ENCODE assay signal across 24 cellular contexts in genomic region chr4:93865650-93866049, GRCh38. TPM values are rescaled to one million over a fixed set of nuclear protein-coding genes. Genes with fewer than 3 reads are reported as not detected.
DNase-seq lines count a peak whose midpoint lies in the region; TF ChIP-seq lines count a peak whose summit lies in the region.
"Had no signal": no experiment of that assay in that cellular context is flagged by ENCODE, and none has a peak within 500 bp of the region (broad histone marks: within the 10 kb centered on the region; RNA-seq: fewer than 3 reads in every experiment).

No MANE protein-coding gene starts in this region.

- H3K4me3 ChIP-seq in astrocyte of the cerebellum (ENCODE audit: low read depth, low read length) (no peak overlapping the region), retinal pigment epithelial cell (ENCODE audit: low read length) (no peak overlapping the region)
- H3K4me3 ChIP-seq: hepatocyte, Peyer's patch, stomach, upper lobe of left lung had no signal

- H3K4me3 Mint-ChIP-seq in H9: no peak overlapping the region
- H3K4me3 Mint-ChIP-seq: activated CD4-positive, alpha-beta memory T cell treated with anti-CD3 and anti-CD28 coated beads, Interleukin-2, amount 10 ng/mL, durations not matched to agents 7 days and 5 days; T-helper 2 cell treated with Interferon-gamma antibody and Interleukin-4, amounts not matched to agents 5 μg/mL and 100 μg/mL, for 36 hours; WTC11 had no signal

- H2BK20ac ChIP-seq in H9 (ENCODE audit: low read depth, low read length, poor library complexity, severe bottlenecking): no peak overlapping the region

- no peak overlapping the region for H2BK12ac ChIP-seq in H9 (ENCODE audit: insufficient read length, low read depth, low read length)

- H4K20me1 ChIP-seq in H9 (ENCODE audit: control insufficient read depth, insufficient read depth, insufficient read length): no peaks in the 10 kb centered on the region

- no peak overlapping the region for H4K8ac ChIP-seq in H9 (replicated peaks; ENCODE audit: insufficient read length, low read depth, low read length)

- no peak overlapping the region for H4K91ac ChIP-seq in H9 (ENCODE audit: insufficient read length, low read depth, low read length)

- no peak overlapping the region for H3K27ac ChIP-seq in H9 (ENCODE audit: insufficient read length, low read depth, low read length)
- H3K27ac ChIP-seq: hepatocyte, Peyer's patch, stomach, upper lobe of left lung had no signal

- H4K5ac ChIP-seq in H9 (ENCODE audit: insufficient read length, low read depth, low read length): no peak overlapping the region

- no peaks in the 10 kb centered on the region for H3K4me1 ChIP-seq in H9 (ENCODE audit: insufficient read depth, low read length)
- H3K4me1 ChIP-seq: Peyer's patch, stomach, upper lobe of left lung had no signal

- H3K18ac ChIP-seq in H9 (ENCODE audit: insufficient read length, low read depth, low read length): no peak overlapping the region

- intact Hi-C loops in cardiac septum (cut with DNase I): no loop called here

- no peaks in the 10 kb centered on the region for H3K23me2 ChIP-seq in H9 (ENCODE audit: insufficient read length, low read depth, low read length, poor library complexity, severe bottlenecking)

- H2BK5ac ChIP-seq in H9 (ENCODE audit: insufficient read length, low read length): no peak overlapping the region

- DNase-seq in H9: no peak
- no peak for DNase-seq in astrocyte of the cerebellum (ENCODE audit: low read depth)
- no peak for DNase-seq in retinal pigment epithelial cell (ENCODE audit: low read depth)
- no peak for DNase-seq in NCI-H146 treated with DMSO at 0.1 percent for 48 hours (lab: John Stamatoyannopoulos, UW; ENCODE audit: unreplicated experiment)
- DNase-seq in NCI-H82 (lab: John Stamatoyannopoulos, UW): no peak
- no peak for DNase-seq in cardiac septum (ENCODE audit: low spot score)
- DNase-seq: activated CD4-positive, alpha-beta memory T cell treated with anti-CD3 and anti-CD28 coated beads, Interleukin-2, amount 10 ng/mL, durations not matched to agents 7 days and 5 days; activated gamma-delta T cell treated with Interleukin-2 at 50 U/mL for 16 hours; activated T-cell treated with anti-CD3 and anti-CD28 coated beads for 4 hours; cortex of kidney; NCI-H146; NCI-H2171 treated with DMSO at 0.1 percent for 48 hours; NCI-H748 treated with DMSO at 0.1 percent for 48 hours; nucleus accumbens; Peyer's patch; stimulated activated CD4-positive, alpha-beta T cell treated with anti-CD3 and anti-CD28 coated beads, Interleukin-4, amount 100 ng/mL, for 4 hours; stomach; upper lobe of left lung had no signal

- H3K27me3 Mint-ChIP-seq in H9 (ENCODE audit: low read depth): peaks cover 5% of the 10 kb centered on the region; the same call in 1 of the 2 replicates

- no peak overlapping the region for H3T11ph ChIP-seq in H9 (ENCODE audit: low read length)

- no peak overlapping the region for H3K56ac ChIP-seq in H9 (ENCODE audit: insufficient read length, low read depth, low read length)

- no peak overlapping the region for H2AFZ ChIP-seq in H9 (ENCODE audit: low read length)
- H2AFZ ChIP-seq: hepatocyte had no signal

- H2BK15ac ChIP-seq in H9 (ENCODE audit: low read depth, low read length): no peak overlapping the region

- H3K4me1 Mint-ChIP-seq in H9: no peaks in the 10 kb centered on the region
- H3K4me1 Mint-ChIP-seq: activated CD4-positive, alpha-beta memory T cell treated with anti-CD3 and anti-CD28 coated beads, Interleukin-2, amount 10 ng/mL, durations not matched to agents 7 days and 5 days; WTC11 had no signal

- H2BK120ac ChIP-seq in H9 (ENCODE audit: low read depth, low read length, poor library complexity, severe bottlenecking): no peak overlapping the region

- TF ChIP-seq CTCF in GM12874 (IDR thresholded peaks at IDR 0.05; ENCODE audit: insufficient read depth, low read depth, low read length): peak; percentile 9; the same call in 1 of the 2 replicates
- TF ChIP-seq CTCF in H9 (conservative IDR thresholded peaks at IDR 0.05): peak; percentile 46; the same call in 2 of the 3 replicates
- TF ChIP-seq CTCF in astrocyte of the cerebellum (IDR thresholded peaks at IDR 0.05; ENCODE audit: low read depth, low read length, missing control alignments): peak; percentile 15
- TF ChIP-seq CTCF in retinal pigment epithelial cell (conservative IDR thresholded peaks at IDR 0.05; ENCODE audit: low read depth, low read length): peak; percentile 38

- H3K27me3 ChIP-seq in H9 (ENCODE audit: insufficient read depth, low read length): no peaks in the 10 kb centered on the region
- H3K27me3 ChIP-seq: hepatocyte, Peyer's patch, stomach, upper lobe of left lung had no signal

- H3K14ac ChIP-seq in H9 (ENCODE audit: insufficient read depth, low read length): no peak overlapping the region

- H3K36me3 Mint-ChIP-seq in H9 (ENCODE audit: insufficient read depth in 1 of 3, low read depth in 3 of 3): no peaks in the 10 kb centered on the region
- H3K36me3 Mint-ChIP-seq: WTC11 had no signal

- no peaks in the 10 kb centered on the region for H3K79me1 ChIP-seq in H9 (ENCODE audit: insufficient read depth, low read depth, low read length, poor library complexity, severe bottlenecking)

- in situ Hi-C loops in astrocyte of the cerebellum (cut with HindIII; ENCODE audit: low sequenced_read_pairs): no loop called here

- no peak overlapping the region for H3K27ac Mint-ChIP-seq in H9
- H3K27ac Mint-ChIP-seq: activated CD4-positive, alpha-beta memory T cell treated with anti-CD3 and anti-CD28 coated beads, Interleukin-2, amount 10 ng/mL, durations not matched to agents 7 days and 5 days; T-helper 2 cell treated with Interferon-gamma antibody and Interleukin-4, amounts not matched to agents 5 μg/mL and 100 μg/mL, for 36 hours; WTC11 had no signal

- no peak overlapping the region for H2AK5ac ChIP-seq in H9 (ENCODE audit: insufficient read length, low read length)

- H3K4me2 ChIP-seq in H9 (ENCODE audit: insufficient read depth, insufficient read length, low read length): no peak overlapping the region
- H3K4me2 ChIP-seq: hepatocyte had no signal

- no peak overlapping the region for H3K23ac ChIP-seq in H9 (ENCODE audit: insufficient read length, low read depth, low read length)

- WGBS in H9 (ENCODE audit: extremely low coverage, insufficient read length, low lambda C conversion rate): no CpG with 5 or more reads among the region's 2 CpGs

- no peak overlapping the region for H3K9ac ChIP-seq in H9 (ENCODE audit: extremely low read depth, insufficient read length, low read length)

- H3K79me2 ChIP-seq in H9 (ENCODE audit: insufficient read depth, low read length): no peaks in the 10 kb centered on the region
- H3K79me2 ChIP-seq: hepatocyte had no signal

- no peaks in the 10 kb centered on the region for H3K9me3 ChIP-seq in H9 (ENCODE audit: control insufficient read depth, low read depth, low read length)
- H3K9me3 ChIP-seq: Peyer's patch, upper lobe of left lung had no signal

- H3K9me3 Mint-ChIP-seq in H9: no peaks in the 10 kb centered on the region; a peak in 1 of 5 replicates
- H3K9me3 Mint-ChIP-seq: activated CD4-positive, alpha-beta memory T cell treated with anti-CD3 and anti-CD28 coated beads, Interleukin-2, amount 10 ng/mL, durations not matched to agents 7 days and 5 days; T-helper 2 cell treated with Interferon-gamma antibody and Interleukin-4, amounts not matched to agents 5 μg/mL and 100 μg/mL, for 36 hours had no signal

- H3K4ac ChIP-seq in H9 (ENCODE audit: low read depth, low read length): no peak overlapping the region

RNA-seq across cellular contexts. Expression of gene ATOH1, which starts 37.1 kb away (rescaled TPM):
- total RNA-seq in H9 (2021): not detected in 2 replicates
- not detected for total RNA-seq in cardiac septum
- total RNA-seq: activated CD4-positive, alpha-beta memory T cell treated with anti-CD3 and anti-CD28 coated beads, Interleukin-2, amount 10 ng/mL, durations not matched to agents 7 days and 5 days; liver; SK-MEL-5; upper lobe of left lung had no signal
